ENCODE assay signal across 2 cellular contexts in the genomic region with DNA sequence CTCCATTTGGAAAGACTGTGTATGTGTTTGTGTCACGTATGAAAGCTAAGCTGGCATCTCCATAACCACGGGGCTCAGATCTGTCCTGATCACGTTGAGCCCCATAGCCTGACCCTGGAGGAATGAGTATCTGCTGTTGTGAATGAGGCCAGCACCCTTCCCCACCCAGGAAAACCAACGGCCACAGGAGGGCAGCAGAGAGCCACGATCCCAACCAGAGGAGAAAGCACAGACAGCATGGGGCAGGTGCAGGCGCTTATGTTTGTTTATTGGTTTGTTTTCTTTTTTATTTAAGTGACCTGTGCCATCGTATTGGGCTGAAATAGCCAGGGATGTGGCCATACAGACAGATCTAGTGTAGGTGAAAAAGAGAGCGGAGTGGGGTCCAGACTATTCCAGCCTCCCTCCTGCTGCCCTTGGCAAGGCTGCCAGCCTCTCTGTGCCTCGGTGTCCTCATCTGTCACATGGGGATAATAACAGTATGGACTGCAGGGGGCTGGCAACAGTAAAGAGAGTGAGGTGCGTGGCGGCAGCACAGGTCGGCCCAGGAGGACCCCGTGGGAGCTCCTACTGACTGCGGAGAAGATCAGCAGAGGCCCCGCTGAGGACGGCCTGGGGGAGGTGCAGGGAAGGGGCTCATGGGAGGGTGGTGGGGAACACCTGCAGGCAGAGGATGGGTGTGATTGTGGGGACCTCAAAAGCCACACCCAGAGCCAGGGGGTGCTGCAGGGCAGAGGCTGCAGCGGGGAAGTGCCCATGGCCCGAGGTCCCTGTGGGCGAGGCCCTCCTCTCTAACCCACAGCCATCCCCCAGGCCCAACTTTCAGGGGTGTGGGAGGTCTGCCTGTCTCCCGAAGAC.
TF ChIP-seq lines count a peak whose summit lies in the region.

No MANE protein-coding gene starts in this region.

TF ChIP-seq in HEK293, 187 proteins besides CTCF, POLR2A, EP300 and RAD21 (continued from another document and continues in another):
- TF ChIP-seq, protein P1, sequence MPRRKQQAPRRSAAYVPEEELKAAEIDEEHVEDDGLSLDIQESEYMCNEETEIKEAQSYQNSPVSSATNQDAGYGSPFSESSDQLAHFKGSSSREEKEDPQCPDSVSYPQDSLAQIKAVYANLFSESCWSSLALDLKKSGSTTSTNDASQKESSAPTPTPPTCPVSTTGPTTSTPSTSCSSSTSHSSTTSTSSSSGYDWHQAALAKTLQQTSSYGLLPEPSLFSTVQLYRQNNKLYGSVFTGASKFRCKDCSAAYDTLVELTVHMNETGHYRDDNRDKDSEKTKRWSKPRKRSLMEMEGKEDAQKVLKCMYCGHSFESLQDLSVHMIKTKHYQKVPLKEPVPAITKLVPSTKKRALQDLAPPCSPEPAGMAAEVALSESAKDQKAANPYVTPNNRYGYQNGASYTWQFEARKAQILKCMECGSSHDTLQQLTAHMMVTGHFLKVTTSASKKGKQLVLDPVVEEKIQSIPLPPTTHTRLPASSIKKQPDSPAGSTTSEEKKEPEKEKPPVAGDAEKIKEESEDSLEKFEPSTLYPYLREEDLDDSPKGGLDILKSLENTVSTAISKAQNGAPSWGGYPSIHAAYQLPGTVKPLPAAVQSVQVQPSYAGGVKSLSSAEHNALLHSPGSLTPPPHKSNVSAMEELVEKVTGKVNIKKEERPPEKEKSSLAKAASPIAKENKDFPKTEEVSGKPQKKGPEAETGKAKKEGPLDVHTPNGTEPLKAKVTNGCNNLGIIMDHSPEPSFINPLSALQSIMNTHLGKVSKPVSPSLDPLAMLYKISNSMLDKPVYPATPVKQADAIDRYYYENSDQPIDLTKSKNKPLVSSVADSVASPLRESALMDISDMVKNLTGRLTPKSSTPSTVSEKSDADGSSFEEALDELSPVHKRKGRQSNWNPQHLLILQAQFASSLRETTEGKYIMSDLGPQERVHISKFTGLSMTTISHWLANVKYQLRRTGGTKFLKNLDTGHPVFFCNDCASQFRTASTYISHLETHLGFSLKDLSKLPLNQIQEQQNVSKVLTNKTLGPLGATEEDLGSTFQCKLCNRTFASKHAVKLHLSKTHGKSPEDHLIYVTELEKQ (tag by site-specific recombination; IDR thresholded peaks at IDR 0.05; ENCODE audit: borderline replicate concordance), result no peak
- TF ChIP-seq ZNF10 (tag by site-specific recombination; IDR thresholded peaks at IDR 0.05) (no peak), ZNF16 (tag by site-specific recombination; IDR thresholded peaks at IDR 0.05; ENCODE audit: low read depth) (no peak), ZNF391 (tag by site-specific recombination; IDR thresholded peaks at IDR 0.05; ENCODE audit: borderline replicate concordance, low read depth) (0 out of 2 replicates have a peak, but pooled peaks have one; percentile 31), ZSCAN16 (tag by site-specific recombination; IDR thresholded peaks at IDR 0.05) (no peak), SP7 (tag by site-specific recombination; IDR thresholded peaks at IDR 0.05) (0 out of 2 replicates have a peak, but pooled peaks have one; percentile 32), ZSCAN30 (tag by site-specific recombination; IDR thresholded peaks at IDR 0.05) (0 out of 2 replicates have a peak, but pooled peaks have one; percentile 11), ZNF157 (tag by site-specific recombination; IDR thresholded peaks at IDR 0.05) (no peak), ZNF530 (tag by site-specific recombination; IDR thresholded peaks at IDR 0.05; ENCODE audit: low read depth) (no peak), ZNF843 (tag by site-specific recombination; IDR thresholded peaks at IDR 0.05) (no peak), KLF10 (tag by site-specific recombination; IDR thresholded peaks at IDR 0.05) (no peak), ZNF19 (tag by site-specific recombination; IDR thresholded peaks at IDR 0.05; ENCODE audit: low read depth) (no peak), ZNF426 (tag by site-specific recombination; IDR thresholded peaks at IDR 0.05) (no peak)
- TF ChIP-seq, protein P2, sequence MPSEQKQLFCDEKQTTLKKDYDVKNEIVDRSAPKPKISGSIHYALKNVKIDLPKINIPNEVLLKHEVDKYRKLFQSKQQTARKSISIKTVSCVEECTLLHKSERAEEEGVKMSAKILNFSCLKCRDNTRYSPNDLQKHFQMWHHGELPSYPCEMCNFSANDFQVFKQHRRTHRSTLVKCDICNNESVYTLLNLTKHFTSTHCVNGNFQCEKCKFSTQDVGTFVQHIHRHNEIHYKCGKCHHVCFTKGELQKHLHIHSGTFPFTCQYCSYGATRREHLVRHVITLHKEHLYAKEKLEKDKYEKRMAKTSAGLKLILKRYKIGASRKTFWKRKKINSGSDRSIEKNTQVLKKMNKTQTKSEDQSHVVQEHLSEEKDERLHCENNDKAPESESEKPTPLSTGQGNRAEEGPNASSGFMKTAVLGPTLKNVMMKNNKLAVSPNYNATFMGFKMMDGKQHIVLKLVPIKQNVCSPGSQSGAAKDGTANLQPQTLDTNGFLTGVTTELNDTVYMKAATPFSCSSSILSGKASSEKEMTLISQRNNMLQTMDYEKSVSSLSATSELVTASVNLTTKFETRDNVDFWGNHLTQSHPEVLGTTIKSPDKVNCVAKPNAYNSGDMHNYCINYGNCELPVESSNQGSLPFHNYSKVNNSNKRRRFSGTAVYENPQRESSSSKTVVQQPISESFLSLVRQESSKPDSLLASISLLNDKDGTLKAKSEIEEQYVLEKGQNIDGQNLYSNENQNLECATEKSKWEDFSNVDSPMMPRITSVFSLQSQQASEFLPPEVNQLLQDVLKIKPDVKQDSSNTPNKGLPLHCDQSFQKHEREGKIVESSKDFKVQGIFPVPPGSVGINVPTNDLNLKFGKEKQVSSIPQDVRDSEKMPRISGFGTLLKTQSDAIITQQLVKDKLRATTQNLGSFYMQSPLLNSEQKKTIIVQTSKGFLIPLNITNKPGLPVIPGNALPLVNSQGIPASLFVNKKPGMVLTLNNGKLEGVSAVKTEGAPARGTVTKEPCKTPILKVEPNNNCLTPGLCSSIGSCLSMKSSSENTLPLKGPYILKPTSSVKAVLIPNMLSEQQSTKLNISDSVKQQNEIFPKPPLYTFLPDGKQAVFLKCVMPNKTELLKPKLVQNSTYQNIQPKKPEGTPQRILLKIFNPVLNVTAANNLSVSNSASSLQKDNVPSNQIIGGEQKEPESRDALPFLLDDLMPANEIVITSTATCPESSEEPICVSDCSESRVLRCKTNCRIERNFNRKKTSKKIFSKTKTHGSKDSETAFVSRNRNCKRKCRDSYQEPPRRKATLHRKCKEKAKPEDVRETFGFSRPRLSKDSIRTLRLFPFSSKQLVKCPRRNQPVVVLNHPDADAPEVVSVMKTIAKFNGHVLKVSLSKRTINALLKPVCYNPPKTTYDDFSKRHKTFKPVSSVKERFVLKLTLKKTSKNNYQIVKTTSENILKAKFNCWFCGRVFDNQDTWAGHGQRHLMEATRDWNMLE (tag by site-specific recombination; conservative IDR thresholded peaks at IDR 0.05; ENCODE audit: low read depth), result no peak
- TF ChIP-seq, protein P3, sequence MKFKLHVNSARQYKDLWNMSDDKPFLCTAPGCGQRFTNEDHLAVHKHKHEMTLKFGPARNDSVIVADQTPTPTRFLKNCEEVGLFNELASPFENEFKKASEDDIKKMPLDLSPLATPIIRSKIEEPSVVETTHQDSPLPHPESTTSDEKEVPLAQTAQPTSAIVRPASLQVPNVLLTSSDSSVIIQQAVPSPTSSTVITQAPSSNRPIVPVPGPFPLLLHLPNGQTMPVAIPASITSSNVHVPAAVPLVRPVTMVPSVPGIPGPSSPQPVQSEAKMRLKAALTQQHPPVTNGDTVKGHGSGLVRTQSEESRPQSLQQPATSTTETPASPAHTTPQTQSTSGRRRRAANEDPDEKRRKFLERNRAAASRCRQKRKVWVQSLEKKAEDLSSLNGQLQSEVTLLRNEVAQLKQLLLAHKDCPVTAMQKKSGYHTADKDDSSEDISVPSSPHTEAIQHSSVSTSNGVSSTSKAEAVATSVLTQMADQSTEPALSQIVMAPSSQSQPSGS (tag by site-specific recombination; IDR thresholded peaks at IDR 0.05; ENCODE audit: low read depth), result no peak

TF ChIP-seq in SK-N-SH, 30 proteins besides CTCF, POLR2A, EP300 and RAD21 (continued from another document):
- TF ChIP-seq, protein P4, sequence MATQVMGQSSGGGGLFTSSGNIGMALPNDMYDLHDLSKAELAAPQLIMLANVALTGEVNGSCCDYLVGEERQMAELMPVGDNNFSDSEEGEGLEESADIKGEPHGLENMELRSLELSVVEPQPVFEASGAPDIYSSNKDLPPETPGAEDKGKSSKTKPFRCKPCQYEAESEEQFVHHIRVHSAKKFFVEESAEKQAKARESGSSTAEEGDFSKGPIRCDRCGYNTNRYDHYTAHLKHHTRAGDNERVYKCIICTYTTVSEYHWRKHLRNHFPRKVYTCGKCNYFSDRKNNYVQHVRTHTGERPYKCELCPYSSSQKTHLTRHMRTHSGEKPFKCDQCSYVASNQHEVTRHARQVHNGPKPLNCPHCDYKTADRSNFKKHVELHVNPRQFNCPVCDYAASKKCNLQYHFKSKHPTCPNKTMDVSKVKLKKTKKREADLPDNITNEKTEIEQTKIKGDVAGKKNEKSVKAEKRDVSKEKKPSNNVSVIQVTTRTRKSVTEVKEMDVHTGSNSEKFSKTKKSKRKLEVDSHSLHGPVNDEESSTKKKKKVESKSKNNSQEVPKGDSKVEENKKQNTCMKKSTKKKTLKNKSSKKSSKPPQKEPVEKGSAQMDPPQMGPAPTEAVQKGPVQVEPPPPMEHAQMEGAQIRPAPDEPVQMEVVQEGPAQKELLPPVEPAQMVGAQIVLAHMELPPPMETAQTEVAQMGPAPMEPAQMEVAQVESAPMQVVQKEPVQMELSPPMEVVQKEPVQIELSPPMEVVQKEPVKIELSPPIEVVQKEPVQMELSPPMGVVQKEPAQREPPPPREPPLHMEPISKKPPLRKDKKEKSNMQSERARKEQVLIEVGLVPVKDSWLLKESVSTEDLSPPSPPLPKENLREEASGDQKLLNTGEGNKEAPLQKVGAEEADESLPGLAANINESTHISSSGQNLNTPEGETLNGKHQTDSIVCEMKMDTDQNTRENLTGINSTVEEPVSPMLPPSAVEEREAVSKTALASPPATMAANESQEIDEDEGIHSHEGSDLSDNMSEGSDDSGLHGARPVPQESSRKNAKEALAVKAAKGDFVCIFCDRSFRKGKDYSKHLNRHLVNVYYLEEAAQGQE (IDR thresholded peaks at IDR 0.05; ENCODE audit: low read depth, low read length), result no peak
TF ChIP-seq in SK-N-SH: peak in this region for 2.
